Comparison of ENCODE assay signal across 23 cellular contexts in the genomic region with DNA sequence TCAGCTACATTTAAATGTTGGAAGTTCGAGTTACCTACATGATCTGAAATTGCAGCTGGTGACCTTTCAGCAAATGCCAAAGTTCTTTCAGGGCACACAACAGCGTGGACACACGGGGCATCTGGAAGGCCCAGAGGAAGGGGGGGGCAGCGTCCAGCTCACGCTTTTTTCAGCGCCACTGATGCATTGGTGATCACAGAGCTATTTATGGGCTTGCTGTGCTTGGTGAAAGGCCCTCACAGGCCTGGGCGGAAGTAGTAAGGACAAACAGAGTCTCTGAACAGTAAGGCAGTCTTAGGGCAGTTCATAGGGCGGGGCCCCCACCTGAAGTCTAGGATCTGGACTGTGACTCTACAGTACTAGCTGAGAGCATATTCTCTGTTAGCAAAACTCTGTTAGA. TPM values are rescaled to one million over a fixed set of nuclear protein-coding genes. Genes with fewer than 3 reads are reported as not detected.
A peak's percentile ranks its signal among the peaks of the same experiment; 100 is the strongest.
DNase-seq lines count a peak whose midpoint lies in the region; ATAC-seq, FAIRE-seq and TF ChIP-seq lines count a peak whose summit lies in the region.
"Had no signal": no experiment of that assay in that cellular context is flagged by ENCODE, and none has a peak within 500 bp of the region (broad histone marks: within the 10 kb centered on the region; RNA-seq: fewer than 3 reads in every experiment).

No MANE protein-coding gene starts in this region.

- H3K27me3 ChIP-seq in K562 (ENCODE audit: control insufficient read depth in 2 of 2, insufficient read depth in 2 of 2, low read length in 2 of 2), result peaks cover 27 to 57% of the 10 kb centered on the region in 2 experiments; a peak in 4 of 5 replicates
- no peaks in the 10 kb centered on the region for H3K27me3 ChIP-seq in liver (ENCODE audit: control insufficient read depth in 4 of 4, insufficient read depth in 4 of 4, low read length in 3 of 4)
- H3K27me3 ChIP-seq in parathyroid adenoma (ENCODE audit: control insufficient read depth, insufficient read depth, low read length), result no peaks in the 10 kb centered on the region
- H3K27me3 ChIP-seq in upper lobe of right lung, result no peaks in the 10 kb centered on the region
- H3K27me3 ChIP-seq: BE2C had no signal

- BruUV-seq in K562 (replicated peaks; lab: Mats Ljungman, UMichigan), result no TSS peak

- no peak overlapping the region for H3K4me3 ChIP-seq in K562
- H3K4me3 ChIP-seq in liver (ENCODE audit: low read depth in 1 of 3, low read length in 3 of 3), result no peak overlapping the region
- H3K4me3 ChIP-seq in parathyroid adenoma (ENCODE audit: low read depth, low read length), result no peak overlapping the region
- no peak overlapping the region for H3K4me3 ChIP-seq in upper lobe of right lung

- TF ChIP-seq CTCF in K562 (IDR thresholded peaks at IDR 0.05 in 2 of 3, conservative IDR thresholded peaks at IDR 0.05 in 1 of 3; ENCODE audit: insufficient read depth in 2 of 3, low read depth in 1 of 3, low read length in 3 of 3) (no peak), liver (IDR thresholded peaks at IDR 0.05; ENCODE audit: low read depth, low read length, missing input control) (no peak), parathyroid adenoma (IDR thresholded peaks at IDR 0.05) (no peak), upper lobe of right lung (IDR thresholded peaks at IDR 0.05) (no peak)

- in situ Hi-C loops in K562 (cut with MboI), result no loop called here

- H3K9me3 ChIP-seq in K562 (replicated peaks; ENCODE audit: control insufficient read depth, insufficient read depth, low read depth, low read length), result no peaks in the 10 kb centered on the region
- H3K9me3 ChIP-seq in liver (ENCODE audit: control insufficient read depth in 4 of 4, low read length in 3 of 4), result no peaks in the 10 kb centered on the region
- H3K9me3 ChIP-seq in parathyroid adenoma (ENCODE audit: control insufficient read depth, low read length), result no peaks in the 10 kb centered on the region
- H3K9me3 ChIP-seq in upper lobe of right lung, result no peaks in the 10 kb centered on the region
- H3K9me3 ChIP-seq: BE2C had no signal

- ATAC-seq in K562, result 0 out of 3 replicates have a peak, but pooled peaks have one; percentile 24
- ATAC-seq in upper lobe of right lung, result no peak
- ATAC-seq in HG02588 (IDR thresholded peaks at IDR 0.05; ENCODE audit: unreplicated experiment), result no peak
- no peak for ATAC-seq in sciatic nerve

- POLR2A ChIA-PET in K562 (lab: Yijun Ruan, JAX), result interaction anchor here (0.6 to 1.0 kb wide), 2 partner anchors 16 to 593 kb away, joined by 3 read pairs; no protein-coding TSS in a partner anchor

- intact Hi-C loops in K562 (cut with micrococcal nuclease), result no loop called here
- intact Hi-C loops in upper lobe of right lung (cut with DNase I), result no loop called here
- intact Hi-C loops in sciatic nerve (cut with DNase I), result no loop called here

- H3K9me1 ChIP-seq in K562 (ENCODE audit: control insufficient read depth, insufficient read depth, low read length), result no peaks in the 10 kb centered on the region

- H3K36me3 ChIP-seq in K562 (ENCODE audit: control insufficient read depth, insufficient read depth, low read length) (no peaks in the 10 kb centered on the region), liver (ENCODE audit: control insufficient read depth in 4 of 4, insufficient read depth in 3 of 4, low read depth in 1 of 4, low read length in 3 of 4) (peaks cover under 1 to 24% (median 15%) of the 10 kb centered on the region in 4 donors), parathyroid adenoma (ENCODE audit: control insufficient read depth, insufficient read depth, low read length) (no peaks in the 10 kb centered on the region), upper lobe of right lung (peaks cover 11% of the 10 kb centered on the region)
- H3K36me3 ChIP-seq: BE2C had no signal

- TF ChIP-seq RAD21 in K562 (CRISPR knock-in tag; conservative IDR thresholded peaks at IDR 0.05 in 1 of 2, IDR thresholded peaks at IDR 0.05 in 1 of 2) (no peak), liver (IDR thresholded peaks at IDR 0.05) (peak; percentile 43 to 48)

- WGBS in K562 (ENCODE audit: insufficient coverage, low coverage, missing lambda C conversion rate), result 10% methylated on average over 8 of the region's 8 CpGs
- 42% methylated on average over 8 of the region's 8 CpGs for WGBS in liver

- no peak for TF ChIP-seq EP300 in K562 (IDR thresholded peaks at IDR 0.05; ENCODE audit: low read length)

- no peak overlapping the region for H3K4me2 ChIP-seq in K562 (ENCODE audit: insufficient read depth, low read length)
- H3K4me2 ChIP-seq in parathyroid adenoma (ENCODE audit: low read length), result no peak overlapping the region

- H2AFZ ChIP-seq in K562 (ENCODE audit: low read depth, low read length) (no peak overlapping the region), parathyroid adenoma (peak overlapping the region; percentile 60)

- no peak overlapping the region for H3K9ac ChIP-seq in K562 (ENCODE audit: insufficient read depth in 1 of 2, low read depth in 2 of 2, low read length in 2 of 2)
- peak overlapping the region in 1 of 2 donors; percentile 34 for H3K9ac ChIP-seq in liver (ENCODE audit: low read depth in 1 of 2, low read length in 2 of 2)
- no peak overlapping the region for H3K9ac ChIP-seq in parathyroid adenoma

- no peak for TF ChIP-seq POLR2A in K562 (conservative IDR thresholded peaks at IDR 0.05)

- H3K27ac ChIP-seq in K562 (ENCODE audit: extremely low read depth, low read depth, low read length) (no peak overlapping the region), liver (ENCODE audit: low read depth in 1 of 2, low read length in 2 of 2) (peak overlapping the region; percentile 72 to 86), parathyroid adenoma (peak overlapping the region; percentile 56), upper lobe of right lung (no peak overlapping the region)

- H4K20me1 ChIP-seq in K562 (replicated peaks; ENCODE audit: control insufficient read depth, insufficient read depth, low read length), result no peaks in the 10 kb centered on the region; the same call in 1 of the 2 replicates

- no peak for FAIRE-seq in K562 (lab: Jason Lieb, UNC)

- H3K4me1 ChIP-seq in K562 (replicated peaks in 1 of 2; ENCODE audit: control insufficient read depth in 2 of 2, insufficient read depth in 2 of 2, low read length in 2 of 2) (no peaks in the 10 kb centered on the region), liver (ENCODE audit: control insufficient read depth in 4 of 4, insufficient read depth in 4 of 4, low read length in 3 of 4) (peaks cover 0 to 16% (median 6%) of the 10 kb centered on the region in 4 donors), parathyroid adenoma (peaks cover 6% of the 10 kb centered on the region), upper lobe of right lung (no peaks in the 10 kb centered on the region)
- H3K4me1 ChIP-seq: BE2C had no signal

- CTCF ChIA-PET in K562 (lab: Yijun Ruan, JAX; ENCODE audit: low intra/inter-chr PET ratio), result no interaction called here

- H3K79me2 ChIP-seq in K562 (ENCODE audit: control insufficient read depth, insufficient read depth, low read length) (no peaks in the 10 kb centered on the region), parathyroid adenoma (peaks cover 3% of the 10 kb centered on the region)

- no peak for DNase-seq in K562 (ENCODE audit: extremely low read depth in 1 of 4, low spot score in 3 of 4)
- DNase-seq in upper lobe of right lung, result peak; percentile 44
- no peak for DNase-seq in activated naive CD4-positive, alpha-beta T cell treated with anti-CD3 and anti-CD28 coated beads, Interleukin-2, amount 50 U/mL, for 16 hours
- DNase-seq in sciatic nerve (ENCODE audit: low spot score), result no peak
- DNase-seq: BE2C; CD4-positive, CD25-positive, alpha-beta regulatory T cell; EL; GF-D8; Karpas-422; MV-4-11; NCI-H1105 treated with DMSO at 0.1 percent for 48 hours; NCI-H1694; NCI-H2081 treated with DMSO at 0.1 percent for 48 hours; NCI-H2171 treated with DMSO at 0.1 percent for 48 hours; NCI-H526; RPMI8226 had no signal

RNA-seq across cellular contexts. Expression of a gene that starts 6.6 kb away (rescaled TPM):
- not detected in 2 replicates for total RNA-seq in K562 (2011; cell fraction: chromatin; rRNA removed; ENCODE audit: low replicate concordance)
- total RNA-seq in K562 (2011; cell fraction: nucleolus; rRNA removed), result not detected in 2 replicates
- not detected in 2 replicates for total RNA-seq in K562 (2011; cell fraction: nucleoplasm; rRNA removed)
- total RNA-seq in K562 (2014; rRNA removed), result not detected in 2 replicates
- total RNA-seq in K562 (2014; rRNA removed; fragmentation: Illumina TruSeq; extraction: Trizol), result not detected in 2 replicates
- not detected in 2 replicates for total RNA-seq in K562 (2015; rRNA removed; fragmentation: Illumina TruSeq; extraction: Trizol)
- not detected in 2 replicates for total RNA-seq in K562 (2021)
- polyA plus RNA-seq in K562 (2011; rRNA removed), result 0.06 TPM in 1 of 2 replicates, not detected in the other
- polyA plus RNA-seq in K562 (2011; cell fraction: cytosol; rRNA removed), result not detected in 2 replicates
- polyA plus RNA-seq in K562 (2011; cell fraction: nucleus; rRNA removed), result not detected in 2 replicates
- 0.12 TPM in 1 of 2 replicates, not detected in the other for polyA plus RNA-seq in K562 (2012)
- polyA plus RNA-seq in K562 (2014; fragmentation: Illumina TruSeq; extraction: Trizol), result not detected in 2 replicates
- polyA plus RNA-seq in K562 (2014; fragmentation: Nextera tagmentation; extraction: Ambion mirVana), result under 1 TPM in 1 of 2 experiments, not detected in 1; 0.06 TPM
- polyA plus RNA-seq in K562 (2014; rRNA removed), result not detected in 2 replicates
- not detected in 2 replicates for polyA minus RNA-seq in K562 (2011; rRNA and poly(A)+ RNA removed)
- not detected in 2 replicates for polyA minus RNA-seq in K562 (2011; cell fraction: cytosol; rRNA and poly(A)+ RNA removed)
- polyA minus RNA-seq in K562 (2011; cell fraction: nucleus; rRNA and poly(A)+ RNA removed), result not detected in 2 replicates
- total RNA-seq in liver, result not detected
- not detected for polyA plus RNA-seq in liver
- not detected for total RNA-seq in upper lobe of right lung
- not detected for total RNA-seq in sciatic nerve
- total RNA-seq: CD4-positive, CD25-positive, alpha-beta regulatory T cell; M059J had no signal
- polyA plus RNA-seq: CD4-positive, CD25-positive, alpha-beta regulatory T cell; IgD-negative memory B cell had no signal

RNA-seq across cellular contexts. Expression of a gene that starts 39.1 kb away (rescaled TPM):
- not detected in 2 replicates for total RNA-seq in K562 (2011; cell fraction: chromatin; rRNA removed; ENCODE audit: low replicate concordance)
- not detected in 2 replicates for total RNA-seq in K562 (2011; cell fraction: nucleolus; rRNA removed)
- not detected in 2 replicates for total RNA-seq in K562 (2011; cell fraction: nucleoplasm; rRNA removed)
- total RNA-seq in K562 (2014; rRNA removed) (not detected in 2 replicates), K562 (2014; rRNA removed; fragmentation: Illumina TruSeq; extraction: Trizol) (not detected in 2 replicates), K562 (2015; rRNA removed; fragmentation: Illumina TruSeq; extraction: Trizol) (not detected in 2 replicates), K562 (2021) (0.24 and 0.58 TPM in 2 replicates), liver (100 to 1,000 TPM in 1 of 2 donors, 10 to 100 TPM in 1; 27.8 to 233 TPM), upper lobe of right lung (357 TPM), sciatic nerve (13.6 TPM)
- polyA plus RNA-seq in K562 (2011; rRNA removed) (not detected in 2 replicates), K562 (2014; fragmentation: Illumina TruSeq; extraction: Trizol) (not detected in 2 replicates), K562 (2014; fragmentation: Nextera tagmentation; extraction: Ambion mirVana) (not detected), K562 (2014; rRNA removed) (not detected in 2 replicates), liver (100 to 1,000 TPM; 401 to 574 TPM)
- polyA plus RNA-seq in K562 (2011; cell fraction: cytosol; rRNA removed), result not detected in 2 replicates
- not detected in 2 replicates for polyA plus RNA-seq in K562 (2011; cell fraction: nucleus; rRNA removed)
- not detected in 2 replicates for polyA plus RNA-seq in K562 (2012)
- not detected in 2 replicates for polyA minus RNA-seq in K562 (2011; rRNA and poly(A)+ RNA removed)
- not detected in 2 replicates for polyA minus RNA-seq in K562 (2011; cell fraction: cytosol; rRNA and poly(A)+ RNA removed)
- not detected in 2 replicates for polyA minus RNA-seq in K562 (2011; cell fraction: nucleus; rRNA and poly(A)+ RNA removed)
- total RNA-seq: A673, H4 had no signal

RNA-seq across cellular contexts. Expression of a gene that starts 45.4 kb away (rescaled TPM):
- total RNA-seq in K562 (2011; cell fraction: chromatin; rRNA removed; ENCODE audit: low replicate concordance), result not detected in 2 replicates
- total RNA-seq in K562 (2011; cell fraction: nucleolus; rRNA removed), result not detected in 2 replicates
- total RNA-seq in K562 (2011; cell fraction: nucleoplasm; rRNA removed), result not detected in 2 replicates
- total RNA-seq in K562 (2014; rRNA removed) (not detected in 2 replicates), K562 (2014; rRNA removed; fragmentation: Illumina TruSeq; extraction: Trizol) (not detected in 2 replicates), K562 (2015; rRNA removed; fragmentation: Illumina TruSeq; extraction: Trizol) (not detected in 2 replicates), K562 (2021) (0.09 TPM in 1 of 2 replicates, not detected in the other), liver (under 1 TPM; 0.19 to 0.67 TPM), upper lobe of right lung (0.35 TPM), sciatic nerve (0.67 TPM)
- polyA plus RNA-seq in K562 (2011; rRNA removed) (not detected in 2 replicates), K562 (2014; fragmentation: Illumina TruSeq; extraction: Trizol) (0.13 TPM in 1 of 2 replicates, not detected in the other), K562 (2014; fragmentation: Nextera tagmentation; extraction: Ambion mirVana) (not detected), K562 (2014; rRNA removed) (not detected in 2 replicates), liver (under 1 TPM; 0.71 to 0.95 TPM)
- not detected in 2 replicates for polyA plus RNA-seq in K562 (2011; cell fraction: cytosol; rRNA removed)
- not detected in 2 replicates for polyA plus RNA-seq in K562 (2011; cell fraction: nucleus; rRNA removed)
- polyA plus RNA-seq in K562 (2012), result 0.05 and 0.11 TPM in 2 replicates
- not detected in 2 replicates for polyA minus RNA-seq in K562 (2011; rRNA and poly(A)+ RNA removed)
- not detected in 2 replicates for polyA minus RNA-seq in K562 (2011; cell fraction: cytosol; rRNA and poly(A)+ RNA removed)
- not detected in 2 replicates for polyA minus RNA-seq in K562 (2011; cell fraction: nucleus; rRNA and poly(A)+ RNA removed)
- total RNA-seq: A673; CD4-positive, CD25-positive, alpha-beta regulatory T cell had no signal
- polyA plus RNA-seq: CD4-positive, CD25-positive, alpha-beta regulatory T cell; IgD-negative memory B cell had no signal

Comparison
In these comparisons a context has a peak if more than half of its experiments do, and no peak if none do; other contexts are left out.
1. H3K27ac ChIP-seq: peak in liver (2 of 2) and parathyroid adenoma (single experiment); none in K562 (single experiment) and upper lobe of right lung (single experiment).